In the genomic region with DNA sequence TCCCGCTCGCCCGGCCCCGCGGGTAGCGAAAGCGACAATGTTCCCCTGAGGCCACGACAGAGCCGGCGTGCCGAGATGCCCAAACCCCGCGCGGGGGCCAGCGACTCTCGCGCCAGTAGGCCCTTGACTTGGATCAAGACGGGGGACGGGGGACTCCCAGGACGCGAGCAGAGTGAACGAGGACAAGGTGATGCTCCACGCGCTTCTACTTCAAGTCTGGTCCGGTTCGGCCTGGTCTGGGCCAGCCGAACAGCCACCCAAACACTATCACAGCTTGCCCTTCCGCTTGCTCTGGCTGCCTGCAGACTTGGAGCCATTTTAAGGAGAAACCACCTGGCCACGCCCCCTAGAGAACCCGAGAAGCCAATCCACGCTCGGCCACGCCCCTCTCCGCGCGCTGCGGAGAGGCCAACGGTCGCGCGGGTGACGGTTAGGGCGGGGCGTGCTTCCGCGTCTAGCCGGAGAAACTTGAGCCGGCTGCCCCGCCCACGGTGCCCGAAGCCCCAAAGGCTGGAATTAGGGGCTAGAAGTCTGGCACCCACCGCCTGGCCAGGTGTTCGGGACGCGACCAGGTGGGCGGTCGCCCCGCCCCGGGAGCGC, we compare ENCODE assay signal across 8 cellular contexts. TPM values are rescaled to one million over a fixed set of nuclear protein-coding genes. Genes with fewer than 3 reads are reported as not detected.
DNase-seq lines count a peak whose midpoint lies in the region; ATAC-seq, FAIRE-seq and TF ChIP-seq lines count a peak whose summit lies in the region.

No MANE protein-coding gene starts in this region.

- DNase-seq in AML-193 (lab: John Stamatoyannopoulos, UW) = peak; percentile 98
- peak; percentile 78 for DNase-seq in NCI-H446 treated with DMSO at 0.1 percent for 48 hours (lab: John Stamatoyannopoulos, UW)
- DNase-seq in activated CD4-positive, CD25-positive, alpha-beta regulatory T cell treated with anti-CD3 and anti-CD28 coated beads, Interleukin-2, amount 50 U/mL, for 72 hours = peak; percentile 98
- peak; percentile 82 to 84 for DNase-seq in cerebellar nuclear complex (lab: John Stamatoyannopoulos, UW)
- peak; percentile 100 for DNase-seq in kidney
- peak; percentile 97 for DNase-seq in stimulated activated CD4-positive, alpha-beta T cell treated with anti-CD3 and anti-CD28 coated beads, Interleukin-15, amount 100 ng/mL, for 1 hour (ENCODE audit: low read depth in 1 of 2, low spot score in 1 of 2)

- peaks cover 7 to 33% of the 10 kb centered on the region in 2 donors for H3K4me1 ChIP-seq in kidney (ENCODE audit: control insufficient read depth in 1 of 2, insufficient read depth in 1 of 2, low read depth in 1 of 2, low read length in 2 of 2)

- peak; percentile 100 for TF ChIP-seq POLR2A in GM19099 (IDR thresholded peaks at IDR 0.05; ENCODE audit: extremely low read depth, insufficient read length, low read depth)

- peak overlapping the region; percentile 98 to 99 for H3K27ac ChIP-seq in kidney (ENCODE audit: low read depth in 2 of 2, low read length in 2 of 2)

- TF ChIP-seq CTCF in kidney (IDR thresholded peaks at IDR 0.05; ENCODE audit: borderline replicate concordance, extremely low read depth, insufficient read depth) = peak; percentile 5

- peak overlapping the region; percentile 95 to 100 for H3K9ac ChIP-seq in kidney (ENCODE audit: low read length in 2 of 2)

- peak; percentile 39 for ATAC-seq in HG03378 (IDR thresholded peaks at IDR 0.05; ENCODE audit: unreplicated experiment)

- no peaks in the 10 kb centered on the region for H3K9me3 ChIP-seq in kidney (ENCODE audit: control insufficient read depth in 1 of 2, low read length in 2 of 2)

- FAIRE-seq in kidney (lab: Jason Lieb, UNC) = peak; percentile 83

- H3K4me3 ChIP-seq in kidney (ENCODE audit: low read length in 2 of 2) = peak overlapping the region; percentile 92 to 97

- intact Hi-C loops in kidney (cut with DNase I) = no loop called here

- H3K36me3 ChIP-seq in kidney (ENCODE audit: control insufficient read depth in 1 of 2, insufficient read depth in 2 of 2, low read length in 2 of 2) = peaks cover 17 to 27% of the 10 kb centered on the region in 2 donors

RNA-seq across cellular contexts. Expression of a gene that starts 0.6 kb away (rescaled TPM):
- 106 TPM for total RNA-seq in kidney
- 190 TPM for polyA plus RNA-seq in kidney (ENCODE audit: insufficient read depth, low read depth, low replicate concordance)

RNA-seq across cellular contexts. Expression of a gene that starts 2.9 kb away (rescaled TPM):
- total RNA-seq in kidney = 46.8 TPM
- 41.6 TPM for polyA plus RNA-seq in kidney (ENCODE audit: insufficient read depth, low read depth, low replicate concordance)

RNA-seq across cellular contexts. Expression of a gene that starts 7.9 kb away (rescaled TPM):
- 132 TPM for total RNA-seq in kidney
- 99.9 TPM for polyA plus RNA-seq in kidney (ENCODE audit: insufficient read depth, low read depth, low replicate concordance)

RNA-seq across cellular contexts. Expression of a gene that starts 14.1 kb away (rescaled TPM):
- 158 TPM for total RNA-seq in kidney
- 105 TPM for polyA plus RNA-seq in kidney (ENCODE audit: insufficient read depth, low read depth, low replicate concordance)

RNA-seq across cellular contexts. Expression of a gene that starts 31.3 kb away (rescaled TPM):
- total RNA-seq in kidney = 63.7 TPM
- 72.6 TPM for polyA plus RNA-seq in kidney (ENCODE audit: insufficient read depth, low read depth, low replicate concordance)

Comparison
In these comparisons a context has a peak if more than half of its experiments do, and no peak if none do; other contexts are left out.
1. Peak in every context shown above with its lines: DNase-seq, ATAC-seq, H3K4me3 ChIP-seq and H3K27ac ChIP-seq.